ENCODE assay signal across 25 cellular contexts in the genomic region with DNA sequence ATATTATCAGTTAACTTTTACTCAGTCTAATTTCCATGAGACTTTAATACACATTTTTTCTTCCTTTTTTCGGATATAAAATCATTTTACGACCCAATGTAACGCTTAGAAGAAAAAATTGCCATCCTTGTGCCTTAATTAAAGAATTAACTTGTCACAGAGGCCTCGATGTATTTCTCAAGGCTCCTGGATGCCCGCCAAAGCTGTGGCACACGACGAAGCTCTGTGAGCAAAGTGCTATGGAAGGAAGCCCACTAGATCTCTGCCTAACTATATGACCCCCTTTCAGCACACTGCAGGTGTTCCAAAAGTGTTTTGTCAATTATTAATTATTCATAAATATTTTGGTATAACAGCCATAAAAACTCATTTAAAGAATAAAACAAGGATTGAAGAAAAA.
"Had no signal": no experiment of that assay in that cellular context is flagged by ENCODE, and none has a peak within 500 bp of the region (broad histone marks: within the 10 kb centered on the region; RNA-seq: fewer than 3 reads in every experiment).

No MANE protein-coding gene starts in this region.

- DNase-seq: activated CD4-positive, alpha-beta T cell treated with anti-CD3 and anti-CD28 coated beads for 1 hour; activated CD4-positive, alpha-beta T cell treated with anti-CD3 and anti-CD28 coated beads for 4 hours; activated CD4-positive, alpha-beta T cell treated with anti-CD3 and anti-CD28 coated beads, Interleukin-2, amount 50 U/mL, for 1 hour; activated CD4-positive, alpha-beta T cell treated with anti-CD3 and anti-CD28 coated beads, Interleukin-2, amount 50 U/mL, for 48 hours; activated CD8-positive, alpha-beta memory T cell treated with anti-CD3 and anti-CD28 coated beads for 24 hours; activated CD8-positive, alpha-beta T cell treated with anti-CD3 and anti-CD28 coated beads for 36 hours; activated effector memory CD4-positive, alpha-beta T cell treated with anti-CD3 and anti-CD28 coated beads, Interleukin-2, amount 50 U/mL, for 16 hours; activated naive CD4-positive, alpha-beta T cell treated with anti-CD3 and anti-CD28 coated beads, Interleukin-2, amount 50 U/mL, for 16 hours; activated naive CD4-positive, alpha-beta T cell treated with Interleukin-2 at 50 U/mL for 16 hours; activated T-cell treated with anti-CD3 and anti-CD28 coated beads, Interleukin-2, amount 50 U/mL, for 48 hours; amygdala; aorta; caudate nucleus; cortex of kidney; dermis blood vessel endothelial cell; effector CD4-positive, alpha-beta T cell; effector memory CD8-positive, alpha-beta T cell; erythroblast; foreskin keratinocyte; gastrocnemius medialis; glutamatergic neuron; heart left ventricle; hypothalamus; T-helper 2 cell had no signal

- FAIRE-seq: colon had no signal
